Comparison of ENCODE assay signal across 8 cellular contexts in genomic region chr2:84925724-84926376, GRCh38. TPM values are rescaled to one million over a fixed set of nuclear protein-coding genes. Genes with fewer than 3 reads are reported as not detected.
DNase-seq lines count a peak whose midpoint lies in the region; ATAC-seq and TF ChIP-seq lines count a peak whose summit lies in the region.

No MANE protein-coding gene starts in this region.

- in situ Hi-C loops in astrocyte of the spinal cord (cut with HindIII; ENCODE audit: low sequenced_read_pairs), result no loop called here

- H3K4me3 ChIP-seq in astrocyte of the spinal cord (ENCODE audit: low read depth, low read length), result peak overlapping the region; percentile 36
- peak overlapping the region; percentile 74 to 76 (median 74) for H3K4me3 ChIP-seq in skeletal muscle tissue (ENCODE audit: low read length in 3 of 3)

- no peaks in the 10 kb centered on the region for H3K27me3 ChIP-seq in skeletal muscle tissue (ENCODE audit: control insufficient read depth in 3 of 3, insufficient read depth in 3 of 3, low read length in 3 of 3)

- TF ChIP-seq CTCF in 22Rv1 (IDR thresholded peaks at IDR 0.05), result peak; percentile 93
- peak; percentile 86 for TF ChIP-seq CTCF in astrocyte of the spinal cord (IDR thresholded peaks at IDR 0.05; ENCODE audit: low read depth, low read length)

- H3K4me1 ChIP-seq in skeletal muscle tissue (ENCODE audit: control insufficient read depth in 3 of 3, insufficient read depth in 3 of 3, low read length in 3 of 3), result peaks cover 14 to 17% (median 17%) of the 10 kb centered on the region in 3 donors

- peak overlapping the region in 1 of 3 donors; percentile 23 for H3K9ac ChIP-seq in skeletal muscle tissue (ENCODE audit: low read depth in 1 of 3, low read length in 3 of 3)

- H3K36me3 ChIP-seq in skeletal muscle tissue (ENCODE audit: control insufficient read depth in 3 of 3, insufficient read depth in 3 of 3, low read length in 3 of 3), result no peaks in the 10 kb centered on the region

- no peaks in the 10 kb centered on the region for H3K9me3 ChIP-seq in skeletal muscle tissue (ENCODE audit: control insufficient read depth in 3 of 3, low read length in 3 of 3)

- ATAC-seq in GM18511 (IDR thresholded peaks at IDR 0.05; ENCODE audit: unreplicated experiment) (peak; percentile 76), HG03039 (IDR thresholded peaks at IDR 0.05; ENCODE audit: unreplicated experiment) (peak; percentile 83)

- peak; percentile 89 to 90 for DNase-seq in NCI-H2081 (lab: John Stamatoyannopoulos, UW)
- peak; percentile 89 for DNase-seq in T1000 (lab: John Stamatoyannopoulos, UW)
- peak; percentile 90 for DNase-seq in astrocyte of the spinal cord (ENCODE audit: low read depth, low spot score)
- DNase-seq in iPS DF 4.7 (ENCODE audit: extremely low read depth, low spot score), result peak; percentile 93

- H3K27ac ChIP-seq in 22Rv1 (peak overlapping the region; percentile 69), skeletal muscle tissue (ENCODE audit: low read depth, low read length) (no peak overlapping the region)

RNA-seq across cellular contexts. Expression of gene TMSB10, which starts 20.4 kb away (rescaled TPM):
- 3,298 TPM for total RNA-seq in skeletal muscle tissue

RNA-seq across cellular contexts. Expression of gene TRABD2A, which starts 45.0 kb away (rescaled TPM):
- 1.0 TPM for total RNA-seq in skeletal muscle tissue

RNA-seq across cellular contexts. Expression of gene KCMF1, which starts 45.1 kb away (rescaled TPM):
- total RNA-seq in skeletal muscle tissue, result 12.5 TPM
